Comparison of ENCODE assay signal across 1 cellular context in genomic region chr19:38647368-38647965, GRCh38.
TF ChIP-seq lines count a peak whose summit lies in the region.

Gene ACTN4, plus strand, starts transcription at chr19:38647649. Its CDS starts 97 bp downstream, at chr19:38647746.

TF ChIP-seq in IMR-90, 13 proteins besides CTCF, POLR2A, EP300 and RAD21 (continued from another document):
- no peak for TF ChIP-seq ELK1 (IDR thresholded peaks at IDR 0.05; ENCODE audit: borderline replicate concordance, low read depth, low read length)
- no peak for TF ChIP-seq BHLHE40 (IDR thresholded peaks at IDR 0.05; ENCODE audit: low read depth, low read length)
- no peak for TF ChIP-seq MAFK (IDR thresholded peaks at IDR 0.05; ENCODE audit: low read depth, low read length)
